Comparison of ENCODE assay signal across 7 cellular contexts in genomic region chr1:191016765-191017164, GRCh38.
"Had no signal": no experiment of that assay in that cellular context is flagged by ENCODE, and none has a peak within 500 bp of the region (broad histone marks: within the 10 kb centered on the region; RNA-seq: fewer than 3 reads in every experiment).

No MANE protein-coding gene starts in this region.

- H3K4me1 Mint-ChIP-seq: IgD-negative memory B cell had no signal

- H3K4me3 ChIP-seq: K562 had no signal

- H3K27ac Mint-ChIP-seq: IgD-negative memory B cell had no signal

- DNase-seq: IMR-90, KBM-7, KG1 had no signal

- H3K27me3 Mint-ChIP-seq: IgD-negative memory B cell had no signal

- ATAC-seq: HepG2, K562 had no signal

- H3K27ac ChIP-seq: HL-60 had no signal

- H3K36me3 Mint-ChIP-seq: IgD-negative memory B cell had no signal

- H3K4me3 Mint-ChIP-seq: IgD-negative memory B cell had no signal
